8 cellular contexts compared by ENCODE assay signal in genomic region chr19:49637865-49638350, GRCh38. TPM values are rescaled to one million over a fixed set of nuclear protein-coding genes. Genes with fewer than 3 reads are reported as not detected.
DNase-seq lines count a peak whose midpoint lies in the region; ATAC-seq and TF ChIP-seq lines count a peak whose summit lies in the region.

No MANE protein-coding gene starts in this region.

- H3K4me3 Mint-ChIP-seq in activated CD8-positive, alpha-beta T cell treated with anti-CD3 and anti-CD28 coated beads for 36 hours = no peak overlapping the region

- peaks cover 2% of the 10 kb centered on the region for H3K36me3 Mint-ChIP-seq in activated CD8-positive, alpha-beta T cell treated with anti-CD3 and anti-CD28 coated beads for 36 hours (ENCODE audit: low read depth)

- H3K27ac ChIP-seq in caudate nucleus (ENCODE audit: low read depth, low read length) (peak overlapping the region; percentile 70), layer of hippocampus (ENCODE audit: low read depth, low read length) (peak overlapping the region; percentile 62), thoracic aorta (peak overlapping the region; percentile 97 to 100)

- POLR2A ChIA-PET in activated CD8-positive, alpha-beta T cell treated with anti-CD3 and anti-CD28 coated beads for 36 hours (lab: Charles Lee) = interaction anchor here (1.0 to 1.2 kb wide), 2 partner anchors 23 to 149 kb away, joined by 3 to 4 read pairs; no protein-coding TSS in a partner anchor

- CTCF ChIA-PET in activated CD8-positive, alpha-beta T cell treated with anti-CD3 and anti-CD28 coated beads for 36 hours (lab: Charles Lee) = interaction anchor here (0.8 kb wide), 1 partner anchor 13 kb away, joined by 3 read pairs; no protein-coding TSS in a partner anchor

- no peak for TF ChIP-seq CTCF in thoracic aorta (IDR thresholded peaks at IDR 0.05)
- no peak for TF ChIP-seq CTCF in activated CD8-positive, alpha-beta T cell treated with anti-CD3 and anti-CD28 coated beads for 36 hours (IDR thresholded peaks at IDR 0.05)

- DNase-seq in COLO829 (ENCODE audit: low spot score) (peak; percentile 52), M059J (ENCODE audit: low read depth) (peak; percentile 63), caudate nucleus (lab: John Stamatoyannopoulos, UW) (peak in 18 of 61 donors; percentile 4 to 65 (median 14)), thoracic aorta (ENCODE audit: low spot score) (peak; percentile 55), NCI-H2171 (lab: John Stamatoyannopoulos, UW) (no peak)
- DNase-seq in activated CD8-positive, alpha-beta T cell treated with anti-CD3 and anti-CD28 coated beads for 36 hours = no peak

- no peaks in the 10 kb centered on the region for H3K27me3 Mint-ChIP-seq in activated CD8-positive, alpha-beta T cell treated with anti-CD3 and anti-CD28 coated beads for 36 hours

- H3K27me3 ChIP-seq in layer of hippocampus (ENCODE audit: control insufficient read depth, insufficient read depth, low read length) (no peaks in the 10 kb centered on the region), thoracic aorta (replicated peaks; ENCODE audit: insufficient read depth) (no peaks in the 10 kb centered on the region)

- H3K4me3 ChIP-seq in thoracic aorta = peak overlapping the region; percentile 96

- ATAC-seq in thoracic aorta (ENCODE audit: insufficient number of reproducible peaks, low FRiP score, low read depth) (no peak), GM21576 (IDR thresholded peaks at IDR 0.05; ENCODE audit: unreplicated experiment) (no peak)
- ATAC-seq in activated CD8-positive, alpha-beta T cell treated with anti-CD3 and anti-CD28 coated beads for 36 hours = no peak

- intact Hi-C loops in activated CD8-positive, alpha-beta T cell treated with anti-CD3 and anti-CD28 coated beads for 36 hours (cut with micrococcal nuclease) = no loop called here

- H3K36me3 ChIP-seq in thoracic aorta = peaks cover 11% of the 10 kb centered on the region

- H3K4me1 ChIP-seq in thoracic aorta (ENCODE audit: control insufficient read depth in 1 of 2, low read depth in 2 of 2) = peaks cover 4 to 21% of the 10 kb centered on the region in 2 donors

- H3K9me3 Mint-ChIP-seq in activated CD8-positive, alpha-beta T cell treated with anti-CD3 and anti-CD28 coated beads for 36 hours = no peaks in the 10 kb centered on the region

- peaks cover 21% of the 10 kb centered on the region for H3K4me1 Mint-ChIP-seq in activated CD8-positive, alpha-beta T cell treated with anti-CD3 and anti-CD28 coated beads for 36 hours (ENCODE audit: low read depth)

- H3K9me3 ChIP-seq in thoracic aorta = no peaks in the 10 kb centered on the region

- H3K27ac Mint-ChIP-seq in activated CD8-positive, alpha-beta T cell treated with anti-CD3 and anti-CD28 coated beads for 36 hours = no peak overlapping the region

RNA-seq across cellular contexts. Expression of gene RRAS, which starts 2.0 kb away (rescaled TPM):
- total RNA-seq in M059J (2014; rRNA removed; shearing (Covaris generic)) = 28.9 and 43.3 TPM in 2 replicates
- 100 to 1,000 TPM in 1 of 2 donors, 10 to 100 TPM in 1; 82.2 to 188 TPM for total RNA-seq in thoracic aorta
- 1 to 10 TPM; 6.3 to 7.1 TPM for total RNA-seq in activated CD8-positive, alpha-beta T cell treated with anti-CD3 and anti-CD28 coated beads for 36 hours

RNA-seq across cellular contexts. Expression of gene SCAF1, which starts 4.1 kb away (rescaled TPM):
- 9.9 and 26.5 TPM in 2 replicates for total RNA-seq in M059J (2014; rRNA removed; shearing (Covaris generic))
- 10 to 100 TPM; 27.3 to 30.6 TPM for total RNA-seq in thoracic aorta
- total RNA-seq in activated CD8-positive, alpha-beta T cell treated with anti-CD3 and anti-CD28 coated beads for 36 hours = 10 to 100 TPM; 54.5 to 57.2 TPM

RNA-seq across cellular contexts. Expression of gene IRF3, which starts 27.7 kb away (rescaled TPM):
- total RNA-seq in M059J (2014; rRNA removed; shearing (Covaris generic)) = 146 and 186 TPM in 2 replicates
- 10 to 100 TPM; 33.2 to 52.9 TPM for total RNA-seq in thoracic aorta
- total RNA-seq in activated CD8-positive, alpha-beta T cell treated with anti-CD3 and anti-CD28 coated beads for 36 hours = 100 to 1,000 TPM in 1 of 2 experiments, 10 to 100 TPM in 1; 90.8 to 108 TPM

RNA-seq across cellular contexts. Expression of gene BCL2L12, which starts 27.8 kb away (rescaled TPM):
- 6.3 and 14.1 TPM in 2 replicates for total RNA-seq in M059J (2014; rRNA removed; shearing (Covaris generic))
- 1 to 10 TPM; 2.5 to 3.0 TPM for total RNA-seq in thoracic aorta
- total RNA-seq in activated CD8-positive, alpha-beta T cell treated with anti-CD3 and anti-CD28 coated beads for 36 hours = 10 to 100 TPM; 63.4 to 64.6 TPM

RNA-seq across cellular contexts. Expression of gene PRMT1, which starts 39.2 kb away (rescaled TPM):
- 208 and 209 TPM in 2 replicates for total RNA-seq in M059J (2014; rRNA removed; shearing (Covaris generic))
- total RNA-seq in thoracic aorta = 100 to 1,000 TPM; 116 to 118 TPM
- total RNA-seq in activated CD8-positive, alpha-beta T cell treated with anti-CD3 and anti-CD28 coated beads for 36 hours = 100 to 1,000 TPM; 419 to 437 TPM

Comparison
In these comparisons a context has a peak if more than half of its experiments do, and no peak if none do; other contexts are left out.
1. DNase-seq: peak in COLO829 (single experiment), M059J (single experiment) and thoracic aorta (single experiment); none in NCI-H2171 (single experiment) and activated CD8-positive, alpha-beta T cell treated with anti-CD3 and anti-CD28 coated beads for 36 hours (single experiment).
2. Peak in every context shown above with its lines, with median percentiles within 50 percentile points of each other: H3K27ac ChIP-seq.